12 cellular contexts compared by ENCODE assay signal in the genomic region with DNA sequence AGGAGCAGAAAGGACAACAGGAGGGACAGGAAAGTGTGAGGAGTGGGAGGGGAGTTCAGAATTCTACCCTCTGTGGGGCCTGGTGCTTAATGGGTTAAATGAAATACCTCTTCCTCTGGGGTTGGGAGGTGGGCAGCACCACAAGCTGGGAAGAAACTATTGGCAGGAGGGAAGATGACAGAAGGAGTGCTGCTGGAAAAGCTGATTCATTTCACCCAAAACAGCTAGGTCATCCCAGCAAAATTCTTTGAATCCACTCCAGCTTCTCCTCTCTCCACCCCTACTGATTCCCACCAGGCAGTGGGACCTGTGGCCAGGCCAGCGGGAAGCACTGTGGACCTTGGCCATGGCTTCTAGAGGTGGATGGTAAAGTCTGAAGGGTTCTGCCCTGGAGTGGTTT. TPM values are rescaled to one million over a fixed set of nuclear protein-coding genes. Genes with fewer than 3 reads are reported as not detected.
DNase-seq lines count a peak whose midpoint lies in the region; ATAC-seq and TF ChIP-seq lines count a peak whose summit lies in the region.
"Had no signal": no experiment of that assay in that cellular context is flagged by ENCODE, and none has a peak within 500 bp of the region (broad histone marks: within the 10 kb centered on the region; RNA-seq: fewer than 3 reads in every experiment).

No MANE protein-coding gene starts in this region.

- CTCF ChIA-PET in T-cell (lab: Charles Lee) = no interaction called here

- ATAC-seq in T-cell (replicated peaks in 1 of 4) = no peak

- H3K4me3 ChIP-seq in H7 (ENCODE audit: insufficient read depth, low read depth, low read length) = no peak overlapping the region

- H3K27me3 Mint-ChIP-seq in glutamatergic neuron (ENCODE audit: unreplicated experiment) = peaks cover 20% of the 10 kb centered on the region
- H3K27me3 Mint-ChIP-seq in T-cell = peaks cover 64 to 74% of the 10 kb centered on the region in 2 donors

- H3K4me3 Mint-ChIP-seq in glutamatergic neuron (ENCODE audit: unreplicated experiment) (peak overlapping the region; percentile 55), T-cell (no peak overlapping the region)

- H3K27ac Mint-ChIP-seq in glutamatergic neuron (ENCODE audit: unreplicated experiment) (peak overlapping the region; percentile 87), T-cell (peak overlapping the region in 1 of 2 donors; percentile 60)

- H3K27me3 ChIP-seq in H7 (ENCODE audit: control insufficient read depth, insufficient read depth, low read length) = peaks cover 67% of the 10 kb centered on the region

- H3K9me3 Mint-ChIP-seq in glutamatergic neuron (ENCODE audit: unreplicated experiment) (peaks cover 18% of the 10 kb centered on the region), T-cell (no peaks in the 10 kb centered on the region)

- no peak for TF ChIP-seq CTCF in glutamatergic neuron (IDR thresholded peaks at IDR 0.05; ENCODE audit: partially characterized antibody, unreplicated experiment)

- POLR2A ChIA-PET in T-cell (lab: Charles Lee) = no interaction called here

- H3K36me3 ChIP-seq in H7 (replicated peaks; ENCODE audit: control insufficient read depth, insufficient read depth, low read length) = no peaks in the 10 kb centered on the region

- peaks cover 36% of the 10 kb centered on the region for H3K4me1 Mint-ChIP-seq in glutamatergic neuron (ENCODE audit: low read depth, unreplicated experiment)
- peaks cover 22 to 33% (median 25%) of the 10 kb centered on the region in 3 donors for H3K4me1 Mint-ChIP-seq in T-cell

- DNase-seq in DMS 273 (lab: John Stamatoyannopoulos, UW; ENCODE audit: unreplicated experiment) = peak; percentile 83
- peak; percentile 57 for DNase-seq in H7
- peak; percentile 20 for DNase-seq in NCI-H69 (lab: John Stamatoyannopoulos, UW)
- DNase-seq in glutamatergic neuron = no peak
- DNase-seq in T-cell = no peak
- no peak for DNase-seq in COLO829 (ENCODE audit: low spot score)
- DNase-seq in NCI-H82 treated with DMSO at 0.1 percent for 48 hours (lab: John Stamatoyannopoulos, UW; ENCODE audit: unreplicated experiment) = no peak
- DNase-seq: NCI-H1092, NCI-H2107, NCI-H748 treated with DMSO at 0.1 percent for 48 hours had no signal

- no peaks in the 10 kb centered on the region for H3K36me3 Mint-ChIP-seq in glutamatergic neuron (ENCODE audit: unreplicated experiment)
- no peaks in the 10 kb centered on the region for H3K36me3 Mint-ChIP-seq in T-cell

RNA-seq across cellular contexts. Expression of a gene that starts 12.8 kb away (rescaled TPM):
- total RNA-seq in H7 (2014; rRNA removed; shearing (Covaris generic)) = 1.7 and 4.1 TPM in 2 replicates
- 10.3 TPM for total RNA-seq in glutamatergic neuron (ENCODE audit: unreplicated experiment)
- not detected for total RNA-seq in T-cell
- total RNA-seq: A673 had no signal

RNA-seq across cellular contexts. Expression of a gene that starts 22.5 kb away (rescaled TPM):
- total RNA-seq in H7 (2014; rRNA removed; shearing (Covaris generic)) = 220 and 231 TPM in 2 replicates
- total RNA-seq in glutamatergic neuron (ENCODE audit: unreplicated experiment) (375 TPM), T-cell (under 1 TPM in 3 of 5 donors, not detected in 2; 0.10 to 0.35 (median 0.25) TPM)
- total RNA-seq: MCF 10A had no signal

RNA-seq across cellular contexts. Expression of a gene that starts 35.5 kb away (rescaled TPM):
- total RNA-seq in H7 (2014; rRNA removed; shearing (Covaris generic)) = 0.73 and 1.3 TPM in 2 replicates
- total RNA-seq in glutamatergic neuron (ENCODE audit: unreplicated experiment) (0.71 TPM), T-cell (under 1 TPM in 1 of 5 donors, not detected in 4; 0.33 TPM)
- total RNA-seq: A673, MCF 10A had no signal

RNA-seq across cellular contexts. Expression of a gene that starts 50.7 kb away (rescaled TPM):
- 137 and 190 TPM in 2 replicates for total RNA-seq in H7 (2014; rRNA removed; shearing (Covaris generic))
- total RNA-seq in glutamatergic neuron (ENCODE audit: unreplicated experiment) (2.4 TPM), T-cell (1 to 10 TPM in 4 of 5 donors, under 1 TPM in 1; 0.76 to 3.6 (median 1.6) TPM)

RNA-seq across cellular contexts. Expression of a gene that starts 53.4 kb away (rescaled TPM):
- 40.6 and 45.0 TPM in 2 replicates for total RNA-seq in H7 (2014; rRNA removed; shearing (Covaris generic))
- total RNA-seq in glutamatergic neuron (ENCODE audit: unreplicated experiment) = 13.2 TPM
- 10 to 100 TPM; 34.3 to 41.6 (median 40.6) TPM for total RNA-seq in T-cell

Comparison
In these comparisons a context has a peak if more than half of its experiments do, and no peak if none do; other contexts are left out.
1. DNase-seq: peak in DMS 273 (single experiment), H7 (single experiment) and NCI-H69 (single experiment); none in glutamatergic neuron (single experiment), T-cell (0 of 34), COLO829 (single experiment) and NCI-H82 treated with DMSO at 0.1 percent for 48 hours (single experiment).
2. RNA of a gene that starts 22.5 kb away (total RNA-seq): 375 TPM in glutamatergic neuron (single experiment) and 220 to 231 TPM in H7; 0.10 to 0.35 TPM in T-cell; every median in the first group is over 100 times any median in the second.